1 cellular context compared by ENCODE assay signal in genomic region chr18:2571200-2572143, GRCh38.
TF ChIP-seq lines count a peak whose summit lies in the region.

TSS of gene METTL4 (minus strand) at chr18:2571505. CDS start at chr18:2567216, 4,289 bp downstream.
TSS of gene NDC80 (plus strand) at chr18:2571557. CDS start at chr18:2572986, 1,429 bp downstream.

TF ChIP-seq in HEK293, 187 proteins besides CTCF, POLR2A, EP300 and RAD21 (continued from another document):
- TF ChIP-seq, protein P1, sequence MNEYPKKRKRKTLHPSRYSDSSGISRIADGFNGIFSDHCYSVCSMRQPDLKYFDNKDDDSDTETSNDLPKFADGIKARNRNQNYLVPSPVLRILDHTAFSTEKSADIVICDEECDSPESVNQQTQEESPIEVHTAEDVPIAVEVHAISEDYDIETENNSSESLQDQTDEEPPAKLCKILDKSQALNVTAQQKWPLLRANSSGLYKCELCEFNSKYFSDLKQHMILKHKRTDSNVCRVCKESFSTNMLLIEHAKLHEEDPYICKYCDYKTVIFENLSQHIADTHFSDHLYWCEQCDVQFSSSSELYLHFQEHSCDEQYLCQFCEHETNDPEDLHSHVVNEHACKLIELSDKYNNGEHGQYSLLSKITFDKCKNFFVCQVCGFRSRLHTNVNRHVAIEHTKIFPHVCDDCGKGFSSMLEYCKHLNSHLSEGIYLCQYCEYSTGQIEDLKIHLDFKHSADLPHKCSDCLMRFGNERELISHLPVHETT (tag by site-specific recombination; IDR thresholded peaks at IDR 0.05) = no peak
- TF ChIP-seq PRDM6 (tag by site-specific recombination; IDR thresholded peaks at IDR 0.05) (0 out of 2 replicates have a peak, but pooled peaks have one; percentile 29), YY1 (tag by site-specific recombination; IDR thresholded peaks at IDR 0.05) (peak; percentile 91), ZNF544 (tag by site-specific recombination; IDR thresholded peaks at IDR 0.05) (no peak), ZNF664 (tag by site-specific recombination; IDR thresholded peaks at IDR 0.05) (0 out of 2 replicates have a peak, but pooled peaks have one; percentile 14), ZEB2 (tag by site-specific recombination; IDR thresholded peaks at IDR 0.05) (0 out of 2 replicates have a peak, but pooled peaks have one; percentile 48), ZBTB49 (tag by site-specific recombination; IDR thresholded peaks at IDR 0.05; ENCODE audit: low read depth) (no peak), SALL2 (tag by site-specific recombination; IDR thresholded peaks at IDR 0.05; ENCODE audit: borderline replicate concordance) (no peak), BCL11A (tag by site-specific recombination; IDR thresholded peaks at IDR 0.05; ENCODE audit: low read depth) (no peak), GLI2 (tag by site-specific recombination; IDR thresholded peaks at IDR 0.05; ENCODE audit: borderline replicate concordance, low read depth) (no peak), INSM2 (tag by site-specific recombination; IDR thresholded peaks at IDR 0.05) (no peak), ZNF785 (tag by site-specific recombination; IDR thresholded peaks at IDR 0.05) (no peak), ZNF623 (tag by site-specific recombination; IDR thresholded peaks at IDR 0.05) (no peak), OVOL3 (tag by site-specific recombination; IDR thresholded peaks at IDR 0.05) (no peak), MEIS1 (CRISPR knock-in tag; IDR thresholded peaks at IDR 0.05; ENCODE audit: borderline replicate concordance) (no peak), ZNF366 (tag by site-specific recombination; conservative IDR thresholded peaks at IDR 0.05) (no peak), ZNF707 (tag by site-specific recombination; IDR thresholded peaks at IDR 0.05) (no peak), RBAK (tag by site-specific recombination; IDR thresholded peaks at IDR 0.05) (no peak), ZNF677 (tag by site-specific recombination; IDR thresholded peaks at IDR 0.05) (no peak), ATF2 (tag by site-specific recombination; IDR thresholded peaks at IDR 0.05; ENCODE audit: low read depth) (peak; percentile 99), ZNF747 (tag by site-specific recombination; IDR thresholded peaks at IDR 0.05) (no peak), OSR2 (tag by site-specific recombination; IDR thresholded peaks at IDR 0.05) (no peak), ZFP69B (tag by site-specific recombination; IDR thresholded peaks at IDR 0.05) (0 out of 2 replicates have a peak, but pooled peaks have one; percentile 18), ZNF26 (tag by site-specific recombination; IDR thresholded peaks at IDR 0.05) (no peak), ZNF223 (tag by site-specific recombination; IDR thresholded peaks at IDR 0.05) (no peak), ZNF501 (tag by site-specific recombination; IDR thresholded peaks at IDR 0.05) (peak; percentile 76; the same call in 1 of the 2 replicates), ZNF629 (tag by site-specific recombination; IDR thresholded peaks at IDR 0.05) (peak; percentile 89), ZBTB48 (tag by site-specific recombination; IDR thresholded peaks at IDR 0.05) (peak; percentile 98), ZNF837 (tag by site-specific recombination; IDR thresholded peaks at IDR 0.05) (no peak), ZNF266 (tag by site-specific recombination; IDR thresholded peaks at IDR 0.05; ENCODE audit: low read depth) (no peak), TCF7L2 (IDR thresholded peaks at IDR 0.05; ENCODE audit: borderline replicate concordance, low read depth, low read length) (no peak), ZNF24 (tag by site-specific recombination; IDR thresholded peaks at IDR 0.05) (0 out of 2 replicates have a peak, but pooled peaks have one; percentile 63), ZNF138 (tag by site-specific recombination; IDR thresholded peaks at IDR 0.05; ENCODE audit: borderline replicate concordance) (no peak), REPIN1 (tag by site-specific recombination; IDR thresholded peaks at IDR 0.05; ENCODE audit: low read depth) (0 out of 2 replicates have a peak, but pooled peaks have one; percentile 58), ZBTB20 (tag by site-specific recombination; IDR thresholded peaks at IDR 0.05) (peak; percentile 53; the same call in 1 of the 2 replicates)
- TF ChIP-seq, protein P2, sequence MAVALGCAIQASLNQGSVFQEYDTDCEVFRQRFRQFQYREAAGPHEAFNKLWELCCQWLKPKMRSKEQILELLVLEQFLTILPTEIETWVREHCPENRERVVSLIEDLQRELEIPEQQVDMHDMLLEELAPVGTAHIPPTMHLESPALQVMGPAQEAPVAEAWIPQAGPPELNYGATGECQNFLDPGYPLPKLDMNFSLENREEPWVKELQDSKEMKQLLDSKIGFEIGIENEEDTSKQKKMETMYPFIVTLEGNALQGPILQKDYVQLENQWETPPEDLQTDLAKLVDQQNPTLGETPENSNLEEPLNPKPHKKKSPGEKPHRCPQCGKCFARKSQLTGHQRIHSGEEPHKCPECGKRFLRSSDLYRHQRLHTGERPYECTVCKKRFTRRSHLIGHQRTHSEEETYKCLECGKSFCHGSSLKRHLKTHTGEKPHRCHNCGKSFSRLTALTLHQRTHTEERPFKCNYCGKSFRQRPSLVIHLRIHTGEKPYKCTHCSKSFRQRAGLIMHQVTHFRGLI (tag by site-specific recombination; IDR thresholded peaks at IDR 0.05) = peak; percentile 57; the same call in 1 of the 2 replicates
- TF ChIP-seq, protein P3, sequence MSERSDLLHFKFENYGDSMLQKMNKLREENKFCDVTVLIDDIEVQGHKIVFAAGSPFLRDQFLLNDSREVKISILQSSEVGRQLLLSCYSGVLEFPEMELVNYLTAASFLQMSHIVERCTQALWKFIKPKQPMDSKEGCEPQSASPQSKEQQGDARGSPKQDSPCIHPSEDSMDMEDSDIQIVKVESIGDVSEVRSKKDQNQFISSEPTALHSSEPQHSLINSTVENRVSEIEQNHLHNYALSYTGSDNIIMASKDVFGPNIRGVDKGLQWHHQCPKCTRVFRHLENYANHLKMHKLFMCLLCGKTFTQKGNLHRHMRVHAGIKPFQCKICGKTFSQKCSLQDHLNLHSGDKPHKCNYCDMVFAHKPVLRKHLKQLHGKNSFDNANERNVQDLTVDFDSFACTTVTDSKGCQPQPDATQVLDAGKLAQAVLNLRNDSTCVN (tag by site-specific recombination; optimal IDR thresholded peaks at IDR 0.05) = peak; percentile 60
